Comparison of ENCODE assay signal across 13 cellular contexts in genomic region chr3:154971771-154972326, GRCh38.
DNase-seq lines count a peak whose midpoint lies in the region; ATAC-seq, FAIRE-seq and TF ChIP-seq lines count a peak whose summit lies in the region.
"Had no signal": no experiment of that assay in that cellular context is flagged by ENCODE, and none has a peak within 500 bp of the region (broad histone marks: within the 10 kb centered on the region; RNA-seq: fewer than 3 reads in every experiment).

No MANE protein-coding gene starts in this region.

- no peaks in the 10 kb centered on the region for H3K36me3 Mint-ChIP-seq in Caco-2 (ENCODE audit: insufficient read depth, unreplicated experiment)

- no peak overlapping the region for H3K4me3 Mint-ChIP-seq in Caco-2 (ENCODE audit: unreplicated experiment)

- no peaks in the 10 kb centered on the region for H3K4me1 Mint-ChIP-seq in Caco-2 (ENCODE audit: low read depth, unreplicated experiment)

- DNase-seq in DMS53 (lab: John Stamatoyannopoulos, UW) = peak; percentile 5
- no peak for DNase-seq in DMS53 treated with DMSO at 0.1 percent for 48 hours (lab: John Stamatoyannopoulos, UW; ENCODE audit: unreplicated experiment)
- peak; percentile 88 for DNase-seq in amniotic epithelial cell (ENCODE audit: low read depth)
- peak; percentile 66 to 88 for DNase-seq in foreskin keratinocyte
- no peak for DNase-seq in upper lobe of left lung
- no peak for DNase-seq in Caco-2
- no peak for DNase-seq in GM19239 (ENCODE audit: insufficient read length, low spot score)
- no peak for DNase-seq in SIG-M5 (lab: John Stamatoyannopoulos, UW)
- DNase-seq: 8988T; activated CD4-positive, alpha-beta T cell treated with anti-CD3 and anti-CD28 coated beads for 1 hour; posterior cingulate gyrus; SHP77 treated with DMSO at 0.1 percent for 48 hours had no signal

- H3K4me1 ChIP-seq in foreskin keratinocyte (peaks cover 21% of the 10 kb centered on the region), upper lobe of left lung (peaks cover 4 to 13% (median 6%) of the 10 kb centered on the region in 4 donors), Caco-2 (no peaks in the 10 kb centered on the region)

- H3K27ac ChIP-seq in foreskin keratinocyte (no peak overlapping the region), upper lobe of left lung (peak overlapping the region; percentile 30 to 80 (median 64))

- no peak for TF ChIP-seq POLR2A in upper lobe of left lung (IDR thresholded peaks at IDR 0.05)

- no TSS peak for BruUV-seq in Caco-2 (replicated peaks; lab: Mats Ljungman, UMichigan)

- no peak for TF ChIP-seq EP300 in upper lobe of left lung (IDR thresholded peaks at IDR 0.05)

- H3K27ac Mint-ChIP-seq in Caco-2 (ENCODE audit: unreplicated experiment) = no peak overlapping the region

- peak; percentile 69 for ATAC-seq in foreskin keratinocyte
- ATAC-seq in upper lobe of left lung (ENCODE audit: low FRiP score in 2 of 2) = peak in 1 of 2 donors; percentile 32

- no peaks in the 10 kb centered on the region for H3K9me3 Mint-ChIP-seq in Caco-2 (ENCODE audit: unreplicated experiment)

- H3K9me3 ChIP-seq in upper lobe of left lung = no peaks in the 10 kb centered on the region
- H3K9me3 ChIP-seq in Caco-2 = no peaks in the 10 kb centered on the region

- CTCF ChIA-PET in Caco-2 (lab: Charles Lee) = no interaction called here

- TF ChIP-seq CTCF in foreskin keratinocyte (conservative IDR thresholded peaks at IDR 0.05) (no peak), upper lobe of left lung (IDR thresholded peaks at IDR 0.05) (no peak), Caco-2 (IDR thresholded peaks at IDR 0.05; ENCODE audit: insufficient read depth in 1 of 2, low read depth in 1 of 2, low read length in 1 of 2, severe bottlenecking in 1 of 2, unreplicated experiment in 1 of 2) (no peak)

- H3K27me3 Mint-ChIP-seq in Caco-2 (ENCODE audit: insufficient read depth, unreplicated experiment) = peaks cover 6% of the 10 kb centered on the region

- no peaks in the 10 kb centered on the region for H3K27me3 ChIP-seq in foreskin keratinocyte
- H3K27me3 ChIP-seq in upper lobe of left lung = no peaks in the 10 kb centered on the region
- no peaks in the 10 kb centered on the region for H3K27me3 ChIP-seq in Caco-2 (replicated peaks; ENCODE audit: control insufficient read depth, insufficient read depth, low read length)

- H3K36me3 ChIP-seq in upper lobe of left lung (no peaks in the 10 kb centered on the region), Caco-2 (ENCODE audit: control insufficient read depth, insufficient read depth, low read length) (no peaks in the 10 kb centered on the region)

- POLR2A ChIA-PET in Caco-2 (lab: Charles Lee) = no interaction called here

- intact Hi-C loops in Caco-2 (cut with micrococcal nuclease; ENCODE audit: unreplicated experiment) = no loop called here

- no peak for FAIRE-seq in GM19239 (lab: Jason Lieb, UNC)
- FAIRE-seq: islet of Langerhans had no signal

- 21 to 36% methylated on average over 2 of the region's 2 CpGs for WGBS in upper lobe of left lung, 2 donors

- no peak overlapping the region for H3K4me3 ChIP-seq in upper lobe of left lung
- no peak overlapping the region for H3K4me3 ChIP-seq in Caco-2 (ENCODE audit: low read depth, low read length)

Comparison
In these comparisons a context has a peak if more than half of its experiments do, and no peak if none do; other contexts are left out.
1. DNase-seq: peak in DMS53 (single experiment), amniotic epithelial cell (single experiment) and foreskin keratinocyte (2 of 2); none in DMS53 treated with DMSO at 0.1 percent for 48 hours (single experiment), upper lobe of left lung (0 of 2), Caco-2 (0 of 2), GM19239 (single experiment) and SIG-M5 (single experiment).